8 cellular contexts compared by ENCODE assay signal in the genomic region with DNA sequence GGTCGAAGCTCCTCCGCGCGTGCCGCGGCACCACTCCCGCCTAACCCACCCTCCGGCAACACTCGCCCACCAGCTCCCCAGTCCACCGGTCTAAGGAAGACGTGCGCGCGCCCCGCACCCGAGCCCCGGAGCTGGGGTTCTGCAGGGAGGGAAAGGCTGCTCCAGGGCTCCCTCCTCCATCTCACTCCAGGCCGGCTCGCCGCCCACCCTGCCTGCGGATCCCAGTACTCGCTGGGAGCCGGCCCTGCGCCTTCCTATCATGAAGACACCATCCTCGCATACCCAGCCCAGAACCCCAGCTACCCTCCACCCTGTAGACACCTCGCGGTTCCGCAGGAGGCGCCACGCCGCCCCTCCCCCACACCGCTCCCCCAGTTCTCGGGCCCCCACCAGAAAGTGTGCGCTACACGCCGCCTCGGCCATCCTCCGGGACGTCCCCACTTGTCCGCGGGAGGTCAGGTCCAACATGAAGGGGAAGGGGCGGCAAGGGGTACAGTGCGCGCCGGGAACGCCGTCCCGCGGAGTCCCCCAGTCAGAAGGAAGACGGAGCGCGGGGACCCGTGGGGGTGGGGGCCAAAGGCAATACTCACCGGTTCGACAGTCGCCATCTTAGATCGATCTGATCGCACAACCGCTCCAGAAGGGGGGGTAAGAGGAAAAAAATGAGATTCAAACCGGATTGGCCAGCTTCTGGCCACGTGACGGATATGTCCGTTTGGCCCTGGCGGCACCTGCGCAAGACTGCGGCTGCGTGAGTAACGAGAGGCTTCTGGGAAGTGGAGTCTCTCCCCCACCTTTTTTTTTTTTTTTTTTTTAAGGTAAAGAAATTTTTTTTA.
DNase-seq lines count a peak whose midpoint lies in the region; ATAC-seq lines count a peak whose summit lies in the region.

Gene EIF4E, minus strand, starts transcription at position 629 of the 836 bp plus-strand sequence. Its CDS starts 21 bp downstream, at position 608.

- ATAC-seq in GM19035 (IDR thresholded peaks at IDR 0.05; ENCODE audit: unreplicated experiment) (peak; percentile 75), HG03354 (IDR thresholded peaks at IDR 0.05; ENCODE audit: poor library complexity, severe bottlenecking, unreplicated experiment) (peak; percentile 73)
- ATAC-seq in activated CD4-positive, CD25-positive, alpha-beta regulatory T cell treated with anti-CD3 and anti-CD28 coated beads, Interleukin-2, amount 50 U/mL, for 24 hours = peak; percentile 70 to 75

- DNase-seq in AG20443 (ENCODE audit: low spot score) (peak; percentile 97), NCI-H446 treated with DMSO at 0.1 percent for 48 hours (lab: John Stamatoyannopoulos, UW) (peak; percentile 96), cerebellar cortex (ENCODE audit: low spot score) (peak; percentile 99), islet precursor cell (peak; percentile 99)
- DNase-seq in stimulated activated CD4-positive, alpha-beta T cell treated with anti-CD3 and anti-CD28 coated beads, Interleukin-12 subunit alpha, Interleukin-12 subunit beta, amount 100 ng/mL, for 48 hours (ENCODE audit: low read depth in 2 of 3, low spot score in 1 of 3) = peak; percentile 89 to 95 (median 94)

Comparison
In these comparisons a context has a peak if more than half of its experiments do, and no peak if none do; other contexts are left out.
1. Peak in every context shown above with its lines: DNase-seq and ATAC-seq.